23 cellular contexts compared by ENCODE assay signal in the genomic region with DNA sequence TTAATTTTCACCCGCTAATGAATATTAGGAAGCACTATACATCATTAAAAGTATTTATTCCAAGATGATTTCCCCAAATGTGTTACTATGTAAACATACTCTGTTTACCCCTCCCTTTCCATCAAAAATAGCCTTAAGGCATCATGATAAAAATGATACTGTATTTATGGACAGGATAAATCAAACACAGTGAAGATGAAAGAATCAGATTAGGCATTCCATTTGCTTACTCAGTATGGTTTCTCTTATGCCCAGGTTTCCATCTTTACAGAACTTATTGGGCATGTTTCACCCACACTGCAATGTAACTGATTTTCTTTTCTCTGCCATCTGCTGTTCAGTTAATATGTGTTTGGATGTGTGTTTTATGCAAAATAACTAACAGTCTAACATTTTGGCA.
A peak's percentile ranks its signal among the peaks of the same experiment; 100 is the strongest.
DNase-seq lines count a peak whose midpoint lies in the region; FAIRE-seq and TF ChIP-seq lines count a peak whose summit lies in the region.
"Had no signal": no experiment of that assay in that cellular context is flagged by ENCODE, and none has a peak within 500 bp of the region (broad histone marks: within the 10 kb centered on the region; RNA-seq: fewer than 3 reads in every experiment).

No MANE protein-coding gene starts in this region.

- no peaks in the 10 kb centered on the region for H3K9me2 ChIP-seq in DOHH2 (replicated peaks; ENCODE audit: control insufficient read depth, low read length)
- no peaks in the 10 kb centered on the region for H3K9me2 ChIP-seq in SK-N-SH

- H3K4me1 ChIP-seq in DOHH2 (ENCODE audit: control insufficient read depth, low read length), result peaks cover 95% of the 10 kb centered on the region
- H3K4me1 ChIP-seq in SK-N-SH (ENCODE audit: control insufficient read depth in 1 of 2, insufficient read depth in 2 of 2, low read depth in 1 of 2, low read length in 1 of 2), result no peaks in the 10 kb centered on the region
- H3K4me1 ChIP-seq: SJSA1 had no signal

- no peak for TF ChIP-seq RAD21 in SK-N-SH (IDR thresholded peaks at IDR 0.05; ENCODE audit: low read length)

- CTCF ChIA-PET in SK-N-SH (lab: Yijun Ruan, JAX), result no interaction called here

- H3K9me3 ChIP-seq in DOHH2 (ENCODE audit: control insufficient read depth, insufficient read depth, low read length) (no peaks in the 10 kb centered on the region), SK-N-SH (no peaks in the 10 kb centered on the region)
- H3K9me3 ChIP-seq: SJSA1 had no signal

- no peak; a peak in 1 of 4 replicates for TF ChIP-seq EP300 in SK-N-SH (IDR thresholded peaks at IDR 0.05; ENCODE audit: borderline replicate concordance in 1 of 2, low read depth in 1 of 2, low read length in 1 of 2)

- POLR2A ChIA-PET in SK-N-SH (lab: Yijun Ruan, JAX), result no interaction called here

- H3K9ac ChIP-seq in SK-N-SH, result no peak overlapping the region

- H3K27ac ChIP-seq in 22Rv1 (peak overlapping the region; percentile 66), DOHH2 (ENCODE audit: low read depth, low read length) (peak overlapping the region; percentile 46), SK-N-SH (ENCODE audit: low read depth in 2 of 2, low read length in 1 of 2) (no peak overlapping the region)
- H3K27ac ChIP-seq: SJSA1 had no signal

- no peaks in the 10 kb centered on the region for H3K27me3 ChIP-seq in DOHH2 (ENCODE audit: control insufficient read depth, low read length)
- H3K27me3 ChIP-seq in SK-N-SH (ENCODE audit: insufficient read depth), result no peaks in the 10 kb centered on the region
- H3K27me3 ChIP-seq: SJSA1 had no signal

- no peaks in the 10 kb centered on the region for H3K36me3 ChIP-seq in DOHH2 (ENCODE audit: control insufficient read depth, low read length)
- no peaks in the 10 kb centered on the region for H3K36me3 ChIP-seq in SK-N-SH (replicated peaks in 1 of 2; ENCODE audit: control insufficient read depth in 1 of 2, insufficient read depth in 2 of 2, low read length in 1 of 2)
- H3K36me3 ChIP-seq: SJSA1 had no signal

- WGBS in SK-N-SH (ENCODE audit: low lambda C conversion rate), result 40% methylated on average over 1 of the region's 1 CpG

- H4K20me1 ChIP-seq in DOHH2 (ENCODE audit: control insufficient read depth, insufficient read depth, low read depth, low read length), result no peaks in the 10 kb centered on the region
- H4K20me1 ChIP-seq in SK-N-SH (ENCODE audit: insufficient read depth), result no peaks in the 10 kb centered on the region

- peak overlapping the region; percentile 27; the same call in 1 of the 2 replicates for H3K4me2 ChIP-seq in DOHH2 (ENCODE audit: low read length)
- H3K4me2 ChIP-seq in SK-N-SH, result no peak overlapping the region
- H3K4me2 ChIP-seq: GM23338 had no signal

- H3K4me3 ChIP-seq in DOHH2 (ENCODE audit: low read length), result no peak overlapping the region; the same call in 1 of the 2 replicates
- H3K4me3 ChIP-seq in SK-N-SH (ENCODE audit: low read depth in 2 of 2, low read length in 1 of 2), result no peak overlapping the region
- H3K4me3 ChIP-seq: GM23338, SJSA1 had no signal

- DNase-seq in GM19239 (ENCODE audit: insufficient read length, low spot score) (no peak), SK-N-SH (peak; percentile 20), RKO (ENCODE audit: low spot score) (no peak), occipital lobe (lab: John Stamatoyannopoulos, UW) (no peak), NCI-H510A (lab: John Stamatoyannopoulos, UW) (no peak), hippocampal formation (lab: John Stamatoyannopoulos, UW) (no peak)
- DNase-seq: CD4-positive, CD25-positive, alpha-beta regulatory T cell; COR-L47; DMS79 treated with DMSO at 0.1 percent for 48 hours; GDM1; HCEC 1CT; KG1; NCI-H187 treated with DMSO at 0.1 percent for 48 hours; NCI-H2227 treated with DMSO at 0.1 percent for 48 hours; NCI-H510A treated with DMSO at 0.1 percent for 48 hours; NCI-H748 treated with DMSO at 0.1 percent for 48 hours; SW 1271; T-helper 17 cell had no signal

- TF ChIP-seq CTCF in 22Rv1 (IDR thresholded peaks at IDR 0.05), result no peak
- TF ChIP-seq CTCF in DOHH2 (IDR thresholded peaks at IDR 0.05; ENCODE audit: low read depth, low read length, poor library complexity, severe bottlenecking), result no peak
- TF ChIP-seq CTCF in SK-N-SH (IDR thresholded peaks at IDR 0.05), result no peak

- H3K79me2 ChIP-seq in DOHH2 (ENCODE audit: control insufficient read depth, low read length) (no peaks in the 10 kb centered on the region), SK-N-SH (ENCODE audit: insufficient read depth) (no peaks in the 10 kb centered on the region)

- H3F3A ChIP-seq in DOHH2 (ENCODE audit: control insufficient read depth, insufficient read depth) (peaks cover 6% of the 10 kb centered on the region), SK-N-SH (replicated peaks; ENCODE audit: insufficient read depth) (no peaks in the 10 kb centered on the region)

- FAIRE-seq in GM19239 (lab: Jason Lieb, UNC), result peak; percentile 52
- FAIRE-seq: HTR-8/SVneo had no signal

- H2AFZ ChIP-seq in SK-N-SH (ENCODE audit: low read depth), result no peak overlapping the region
- H2AFZ ChIP-seq: GM23338 had no signal

TF ChIP-seq in SK-N-SH, 30 proteins besides CTCF, POLR2A, EP300 and RAD21:
- TF ChIP-seq FOSL2 (IDR thresholded peaks at IDR 0.05; ENCODE audit: borderline replicate concordance, low read depth) (no peak), EZH2phosphoT487 (IDR thresholded peaks at IDR 0.05; ENCODE audit: borderline replicate concordance, low read depth) (no peak), NFIC (IDR thresholded peaks at IDR 0.05; ENCODE audit: borderline replicate concordance) (no peak), TCF12 (IDR thresholded peaks at IDR 0.05) (peak; percentile 42; the same call in 1 of the 2 replicates), FOXM1 (IDR thresholded peaks at IDR 0.05; ENCODE audit: low read depth) (no peak), YY1 (IDR thresholded peaks at IDR 0.05; ENCODE audit: low read depth) (no peak)
- TF ChIP-seq, protein P1, sequence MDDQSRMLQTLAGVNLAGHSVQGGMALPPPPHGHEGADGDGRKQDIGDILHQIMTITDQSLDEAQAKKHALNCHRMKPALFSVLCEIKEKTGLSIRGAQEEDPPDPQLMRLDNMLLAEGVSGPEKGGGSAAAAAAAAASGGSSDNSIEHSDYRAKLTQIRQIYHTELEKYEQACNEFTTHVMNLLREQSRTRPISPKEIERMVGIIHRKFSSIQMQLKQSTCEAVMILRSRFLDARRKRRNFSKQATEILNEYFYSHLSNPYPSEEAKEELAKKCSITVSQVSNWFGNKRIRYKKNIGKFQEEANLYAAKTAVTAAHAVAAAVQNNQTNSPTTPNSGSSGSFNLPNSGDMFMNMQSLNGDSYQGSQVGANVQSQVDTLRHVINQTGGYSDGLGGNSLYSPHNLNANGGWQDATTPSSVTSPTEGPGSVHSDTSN (IDR thresholded peaks at IDR 0.05), result peak; percentile 26; the same call in 1 of the 2 replicates
TF ChIP-seq in SK-N-SH: peak in this region for 2.

Comparison
In these comparisons a context has a peak if more than half of its experiments do, and no peak if none do; other contexts are left out.
1. H3K27ac ChIP-seq: peak in 22Rv1 (single experiment) and DOHH2 (single experiment); none in SK-N-SH (0 of 2).